Comparison of ENCODE assay signal across 1 cellular context in the genomic region with DNA sequence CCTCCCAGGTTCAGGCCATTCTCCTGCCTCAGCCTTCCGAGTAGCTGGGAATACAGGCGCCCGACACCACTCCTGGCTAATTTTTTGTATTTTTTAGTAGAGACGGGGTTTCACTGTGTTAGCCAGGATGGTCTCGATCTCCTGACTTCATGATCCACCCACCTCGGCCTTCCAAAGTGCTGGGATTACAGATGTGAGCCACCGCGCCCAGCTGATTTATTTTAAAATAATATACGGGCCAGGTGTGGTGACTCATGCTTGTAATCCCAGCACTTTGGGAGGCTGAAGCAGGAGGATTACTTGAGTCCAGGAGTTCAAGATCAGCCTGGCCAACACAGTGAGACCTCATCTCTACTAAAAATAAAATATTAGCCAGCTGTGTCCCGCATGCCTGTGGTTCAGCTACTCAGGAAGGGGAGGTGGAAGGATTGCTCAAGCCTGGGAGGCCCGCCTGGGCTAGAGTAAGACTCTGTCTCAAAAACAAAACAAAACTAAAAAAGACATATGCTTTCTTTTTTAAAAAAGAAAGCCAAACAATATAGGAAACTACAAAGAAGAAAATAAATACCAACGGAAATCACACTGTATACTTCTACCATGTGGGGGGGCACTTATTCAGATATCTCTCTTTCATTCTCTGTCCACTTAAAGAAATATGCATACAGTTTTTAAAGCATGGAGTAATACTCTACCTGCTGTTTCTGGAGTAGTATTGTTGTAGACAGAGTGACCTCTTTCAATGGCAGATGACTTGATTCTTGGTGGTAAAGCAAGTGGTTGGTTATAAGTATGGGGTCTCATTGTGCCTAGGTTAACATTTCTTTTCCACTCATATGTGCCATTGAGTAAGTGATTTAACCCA.
A peak's percentile ranks its signal among the peaks of the same experiment; 100 is the strongest.
TF ChIP-seq lines count a peak whose summit lies in the region.

No MANE protein-coding gene starts in this region.

TF ChIP-seq in HepG2, 621 proteins besides CTCF, POLR2A, EP300 and RAD21 (continued from another document and continues in another):
- TF ChIP-seq, protein P1, sequence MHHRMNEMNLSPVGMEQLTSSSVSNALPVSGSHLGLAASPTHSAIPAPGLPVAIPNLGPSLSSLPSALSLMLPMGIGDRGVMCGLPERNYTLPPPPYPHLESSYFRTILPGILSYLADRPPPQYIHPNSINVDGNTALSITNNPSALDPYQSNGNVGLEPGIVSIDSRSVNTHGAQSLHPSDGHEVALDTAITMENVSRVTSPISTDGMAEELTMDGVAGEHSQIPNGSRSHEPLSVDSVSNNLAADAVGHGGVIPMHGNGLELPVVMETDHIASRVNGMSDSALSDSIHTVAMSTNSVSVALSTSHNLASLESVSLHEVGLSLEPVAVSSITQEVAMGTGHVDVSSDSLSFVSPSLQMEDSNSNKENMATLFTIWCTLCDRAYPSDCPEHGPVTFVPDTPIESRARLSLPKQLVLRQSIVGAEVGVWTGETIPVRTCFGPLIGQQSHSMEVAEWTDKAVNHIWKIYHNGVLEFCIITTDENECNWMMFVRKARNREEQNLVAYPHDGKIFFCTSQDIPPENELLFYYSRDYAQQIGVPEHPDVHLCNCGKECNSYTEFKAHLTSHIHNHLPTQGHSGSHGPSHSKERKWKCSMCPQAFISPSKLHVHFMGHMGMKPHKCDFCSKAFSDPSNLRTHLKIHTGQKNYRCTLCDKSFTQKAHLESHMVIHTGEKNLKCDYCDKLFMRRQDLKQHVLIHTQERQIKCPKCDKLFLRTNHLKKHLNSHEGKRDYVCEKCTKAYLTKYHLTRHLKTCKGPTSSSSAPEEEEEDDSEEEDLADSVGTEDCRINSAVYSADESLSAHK (CRISPR knock-in tag; IDR thresholded peaks at IDR 0.05; ENCODE audit: borderline replicate concordance) = no peak
- TF ChIP-seq HOXA5 (CRISPR knock-in tag; IDR thresholded peaks at IDR 0.05) = peak; percentile 77; the same call in 1 of the 2 replicates
- peak; percentile 86; the same call in 1 of the 2 replicates for TF ChIP-seq NAIF1 (CRISPR knock-in tag; IDR thresholded peaks at IDR 0.05; ENCODE audit: borderline replicate concordance)
- TF ChIP-seq, protein P2, sequence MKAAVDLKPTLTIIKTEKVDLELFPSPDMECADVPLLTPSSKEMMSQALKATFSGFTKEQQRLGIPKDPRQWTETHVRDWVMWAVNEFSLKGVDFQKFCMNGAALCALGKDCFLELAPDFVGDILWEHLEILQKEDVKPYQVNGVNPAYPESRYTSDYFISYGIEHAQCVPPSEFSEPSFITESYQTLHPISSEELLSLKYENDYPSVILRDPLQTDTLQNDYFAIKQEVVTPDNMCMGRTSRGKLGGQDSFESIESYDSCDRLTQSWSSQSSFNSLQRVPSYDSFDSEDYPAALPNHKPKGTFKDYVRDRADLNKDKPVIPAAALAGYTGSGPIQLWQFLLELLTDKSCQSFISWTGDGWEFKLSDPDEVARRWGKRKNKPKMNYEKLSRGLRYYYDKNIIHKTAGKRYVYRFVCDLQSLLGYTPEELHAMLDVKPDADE (CRISPR knock-in tag; IDR thresholded peaks at IDR 0.05) = no peak
- peak; percentile 78; the same call in 1 of the 2 replicates for TF ChIP-seq SNAI1 (CRISPR knock-in tag; IDR thresholded peaks at IDR 0.05; ENCODE audit: borderline replicate concordance)
- TF ChIP-seq NCOA1 (CRISPR knock-in tag; IDR thresholded peaks at IDR 0.05) = 0 out of 2 replicates have a peak, but pooled peaks have one; percentile 11
- peak; percentile 87; the same call in 1 of the 2 replicates for TF ChIP-seq ZNF614 (CRISPR knock-in tag; IDR thresholded peaks at IDR 0.05; ENCODE audit: borderline replicate concordance)
- TF ChIP-seq ZNF337 (CRISPR knock-in tag; IDR thresholded peaks at IDR 0.05; ENCODE audit: borderline replicate concordance, low read depth) = no peak
- no peak for TF ChIP-seq TBL1XR1 (IDR thresholded peaks at IDR 0.05; ENCODE audit: borderline replicate concordance, low read length, partially characterized antibody)
- TF ChIP-seq NR2F2 (IDR thresholded peaks at IDR 0.05; ENCODE audit: borderline replicate concordance, low read depth) = no peak
- TF ChIP-seq, protein P3, sequence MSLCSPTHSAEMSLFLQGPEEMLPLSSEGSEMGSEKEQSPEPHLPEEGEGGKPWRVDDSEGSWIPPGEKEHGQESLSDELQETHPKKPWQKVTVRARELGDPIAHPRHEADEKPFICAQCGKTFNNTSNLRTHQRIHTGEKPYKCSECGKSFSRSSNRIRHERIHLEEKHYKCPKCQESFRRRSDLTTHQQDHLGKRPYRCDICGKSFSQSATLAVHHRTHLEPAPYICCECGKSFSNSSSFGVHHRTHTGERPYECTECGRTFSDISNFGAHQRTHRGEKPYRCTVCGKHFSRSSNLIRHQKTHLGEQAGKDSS (CRISPR knock-in tag; IDR thresholded peaks at IDR 0.05; ENCODE audit: borderline replicate concordance, low read depth) = peak; percentile 43; the same call in 1 of the 2 replicates
- TF ChIP-seq, protein P4, sequence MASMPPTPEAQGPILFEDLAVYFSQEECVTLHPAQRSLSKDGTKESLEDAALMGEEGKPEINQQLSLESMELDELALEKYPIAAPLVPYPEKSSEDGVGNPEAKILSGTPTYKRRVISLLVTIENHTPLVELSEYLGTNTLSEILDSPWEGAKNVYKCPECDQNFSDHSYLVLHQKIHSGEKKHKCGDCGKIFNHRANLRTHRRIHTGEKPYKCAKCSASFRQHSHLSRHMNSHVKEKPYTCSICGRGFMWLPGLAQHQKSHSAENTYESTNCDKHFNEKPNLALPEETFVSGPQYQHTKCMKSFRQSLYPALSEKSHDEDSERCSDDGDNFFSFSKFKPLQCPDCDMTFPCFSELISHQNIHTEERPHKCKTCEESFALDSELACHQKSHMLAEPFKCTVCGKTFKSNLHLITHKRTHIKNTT (CRISPR knock-in tag; IDR thresholded peaks at IDR 0.05) = no peak; the same call in 1 of the 2 replicates
- no peak for TF ChIP-seq PAX8 (CRISPR knock-in tag; IDR thresholded peaks at IDR 0.05; ENCODE audit: borderline replicate concordance)
- TF ChIP-seq ZNF20 (CRISPR knock-in tag; IDR thresholded peaks at IDR 0.05) = peak; percentile 83; the same call in 1 of the 2 replicates
- no peak for TF ChIP-seq NFRKB (IDR thresholded peaks at IDR 0.05)
- TF ChIP-seq, protein P5, sequence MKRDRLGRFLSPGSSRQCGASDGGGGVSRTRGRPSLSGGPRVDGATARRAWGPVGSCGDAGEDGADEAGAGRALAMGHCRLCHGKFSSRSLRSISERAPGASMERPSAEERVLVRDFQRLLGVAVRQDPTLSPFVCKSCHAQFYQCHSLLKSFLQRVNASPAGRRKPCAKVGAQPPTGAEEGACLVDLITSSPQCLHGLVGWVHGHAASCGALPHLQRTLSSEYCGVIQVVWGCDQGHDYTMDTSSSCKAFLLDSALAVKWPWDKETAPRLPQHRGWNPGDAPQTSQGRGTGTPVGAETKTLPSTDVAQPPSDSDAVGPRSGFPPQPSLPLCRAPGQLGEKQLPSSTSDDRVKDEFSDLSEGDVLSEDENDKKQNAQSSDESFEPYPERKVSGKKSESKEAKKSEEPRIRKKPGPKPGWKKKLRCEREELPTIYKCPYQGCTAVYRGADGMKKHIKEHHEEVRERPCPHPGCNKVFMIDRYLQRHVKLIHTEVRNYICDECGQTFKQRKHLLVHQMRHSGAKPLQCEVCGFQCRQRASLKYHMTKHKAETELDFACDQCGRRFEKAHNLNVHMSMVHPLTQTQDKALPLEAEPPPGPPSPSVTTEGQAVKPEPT (CRISPR knock-in tag; IDR thresholded peaks at IDR 0.05; ENCODE audit: low read depth) = no peak; the same call in 1 of the 2 replicates
- peak; percentile 99 for TF ChIP-seq RCOR2 (CRISPR knock-in tag; IDR thresholded peaks at IDR 0.05)
- TF ChIP-seq ZNF850 (CRISPR knock-in tag; conservative IDR thresholded peaks at IDR 0.05) = no peak
- TF ChIP-seq SP1 (IDR thresholded peaks at IDR 0.05) = no peak
- TF ChIP-seq SP1 (CRISPR knock-in tag; IDR thresholded peaks at IDR 0.05) = no peak; the same call in 1 of the 2 replicates
- no peak for TF ChIP-seq ZBTB3 (CRISPR knock-in tag; IDR thresholded peaks at IDR 0.05; ENCODE audit: borderline replicate concordance, low read depth)
- peak; percentile 86 for TF ChIP-seq HNF4A (CRISPR knock-in tag; IDR thresholded peaks at IDR 0.05)
- peak; percentile 80; the same call in 1 of the 2 replicates for TF ChIP-seq SNAPC2 (CRISPR knock-in tag; IDR thresholded peaks at IDR 0.05)
- TF ChIP-seq ZNF44 (CRISPR knock-in tag; IDR thresholded peaks at IDR 0.05) = no peak; the same call in 1 of the 2 replicates
- no peak for TF ChIP-seq ZNF737 (CRISPR knock-in tag; IDR thresholded peaks at IDR 0.05; ENCODE audit: borderline replicate concordance)
- no peak for TF ChIP-seq ZNF446 (CRISPR knock-in tag; IDR thresholded peaks at IDR 0.05)
- TF ChIP-seq, protein P6, sequence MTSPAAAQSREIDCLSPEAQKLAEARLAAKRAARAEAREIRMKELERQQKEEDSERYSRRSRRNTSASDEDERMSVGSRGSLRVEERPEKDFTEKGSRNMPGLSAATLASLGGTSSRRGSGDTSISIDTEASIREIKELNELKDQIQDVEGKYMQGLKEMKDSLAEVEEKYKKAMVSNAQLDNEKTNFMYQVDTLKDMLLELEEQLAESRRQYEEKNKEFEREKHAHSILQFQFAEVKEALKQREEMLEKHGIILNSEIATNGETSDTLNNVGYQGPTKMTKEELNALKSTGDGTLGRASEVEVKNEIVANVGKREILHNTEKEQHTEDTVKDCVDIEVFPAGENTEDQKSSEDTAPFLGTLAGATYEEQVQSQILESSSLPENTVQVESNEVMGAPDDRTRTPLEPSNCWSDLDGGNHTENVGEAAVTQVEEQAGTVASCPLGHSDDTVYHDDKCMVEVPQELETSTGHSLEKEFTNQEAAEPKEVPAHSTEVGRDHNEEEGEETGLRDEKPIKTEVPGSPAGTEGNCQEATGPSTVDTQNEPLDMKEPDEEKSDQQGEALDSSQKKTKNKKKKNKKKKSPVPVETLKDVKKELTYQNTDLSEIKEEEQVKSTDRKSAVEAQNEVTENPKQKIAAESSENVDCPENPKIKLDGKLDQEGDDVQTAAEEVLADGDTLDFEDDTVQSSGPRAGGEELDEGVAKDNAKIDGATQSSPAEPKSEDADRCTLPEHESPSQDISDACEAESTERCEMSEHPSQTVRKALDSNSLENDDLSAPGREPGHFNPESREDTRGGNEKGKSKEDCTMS (CRISPR knock-in tag; conservative IDR thresholded peaks at IDR 0.05) = no peak
- TF ChIP-seq REL (CRISPR knock-in tag; conservative IDR thresholded peaks at IDR 0.05) = no peak
- TF ChIP-seq PPARG (CRISPR knock-in tag; conservative IDR thresholded peaks at IDR 0.05) = no peak; the same call in 1 of the 2 replicates
- no peak for TF ChIP-seq ZNF746 (CRISPR knock-in tag; IDR thresholded peaks at IDR 0.05)
- TF ChIP-seq, protein P7, sequence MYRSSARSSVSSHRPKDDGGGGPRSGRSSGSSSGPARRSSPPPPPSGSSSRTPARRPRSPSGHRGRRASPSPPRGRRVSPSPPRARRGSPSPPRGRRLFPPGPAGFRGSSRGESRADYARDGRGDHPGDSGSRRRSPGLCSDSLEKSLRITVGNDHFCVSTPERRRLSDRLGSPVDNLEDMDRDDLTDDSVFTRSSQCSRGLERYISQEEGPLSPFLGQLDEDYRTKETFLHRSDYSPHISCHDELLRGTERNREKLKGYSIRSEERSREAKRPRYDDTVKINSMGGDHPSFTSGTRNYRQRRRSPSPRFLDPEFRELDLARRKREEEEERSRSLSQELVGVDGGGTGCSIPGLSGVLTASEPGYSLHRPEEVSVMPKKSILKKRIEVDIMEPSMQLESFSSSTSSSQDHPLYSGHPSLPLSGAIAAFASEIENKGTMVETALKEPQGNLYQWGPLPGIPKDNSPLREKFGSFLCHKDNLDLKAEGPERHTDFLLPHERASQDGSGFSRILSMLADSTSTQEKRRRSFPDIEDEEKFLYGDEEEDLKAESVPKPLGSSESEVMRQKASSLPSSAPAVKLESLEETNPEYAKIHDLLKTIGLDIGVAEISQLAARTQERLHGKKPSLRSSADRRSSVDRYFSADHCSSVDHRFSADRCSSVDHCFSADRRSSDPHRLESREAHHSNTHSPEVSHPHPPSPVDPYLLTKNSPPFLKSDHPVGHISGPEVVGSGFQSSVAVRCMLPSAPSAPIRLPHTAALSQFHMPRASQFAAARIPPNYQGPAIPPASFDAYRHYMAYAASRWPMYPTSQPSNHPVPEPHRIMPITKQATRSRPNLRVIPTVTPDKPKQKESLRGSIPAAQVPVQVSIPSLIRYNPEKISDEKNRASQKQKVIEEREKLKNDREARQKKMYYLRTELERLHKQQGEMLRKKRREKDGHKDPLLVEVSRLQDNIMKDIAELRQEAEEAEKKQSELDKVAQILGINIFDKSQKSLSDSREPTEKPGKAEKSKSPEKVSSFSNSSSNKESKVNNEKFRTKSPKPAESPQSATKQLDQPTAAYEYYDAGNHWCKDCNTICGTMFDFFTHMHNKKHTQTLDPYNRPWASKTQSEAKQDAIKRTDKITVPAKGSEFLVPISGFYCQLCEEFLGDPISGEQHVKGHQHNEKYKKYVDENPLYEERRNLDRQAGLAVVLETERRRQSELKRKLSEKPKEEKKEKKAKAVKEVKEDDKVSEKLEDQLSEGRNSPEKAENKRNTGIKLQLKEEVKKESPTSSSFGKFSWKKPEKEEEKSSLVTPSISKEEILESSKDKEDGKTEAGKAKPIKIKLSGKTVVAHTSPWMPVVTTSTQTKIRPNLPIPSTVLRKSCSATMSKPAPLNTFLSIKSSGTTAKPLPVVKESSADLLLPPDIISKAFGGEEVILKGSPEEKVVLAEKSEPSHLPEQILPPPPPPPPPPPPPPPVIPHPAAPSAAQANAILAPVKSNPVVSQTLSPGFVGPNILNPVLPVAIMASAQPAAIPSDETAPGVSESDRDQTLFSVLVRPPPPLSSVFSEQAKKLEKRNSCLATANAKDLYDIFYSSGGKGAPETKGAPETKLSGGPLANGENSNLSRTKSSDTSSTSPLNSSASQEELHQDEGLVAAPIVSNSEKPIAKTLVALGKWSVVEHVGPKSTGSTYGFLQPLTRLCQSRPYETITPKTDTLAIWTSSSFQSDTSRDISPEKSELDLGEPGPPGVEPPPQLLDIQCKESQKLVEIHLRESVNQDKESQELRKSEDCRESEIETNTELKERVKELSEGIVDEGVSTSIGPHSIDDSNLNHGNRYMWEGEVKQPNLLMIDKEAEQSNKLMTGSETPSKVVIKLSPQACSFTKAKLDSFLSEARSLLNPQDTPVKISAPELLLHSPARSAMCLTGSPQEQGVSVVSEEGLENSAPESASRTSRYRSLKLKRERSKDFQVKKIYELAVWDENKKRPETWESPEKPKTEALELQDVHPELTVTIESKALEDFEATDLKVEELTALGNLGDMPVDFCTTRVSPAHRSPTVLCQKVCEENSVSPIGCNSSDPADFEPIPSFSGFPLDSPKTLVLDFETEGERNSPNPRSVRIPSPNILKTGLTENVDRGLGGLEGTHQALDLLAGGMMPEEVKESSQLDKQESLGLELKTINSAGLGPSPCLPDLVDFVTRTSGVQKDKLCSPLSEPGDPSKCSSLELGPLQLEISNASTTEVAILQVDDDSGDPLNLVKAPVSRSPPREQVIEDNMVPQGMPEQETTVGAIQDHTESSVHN (CRISPR knock-in tag; IDR thresholded peaks at IDR 0.05) = no peak
- no peak for TF ChIP-seq ZNF672 (CRISPR knock-in tag; IDR thresholded peaks at IDR 0.05)
- TF ChIP-seq MIXL1 (CRISPR knock-in tag; IDR thresholded peaks at IDR 0.05) = peak; percentile 16; the same call in 1 of the 2 replicates
- TF ChIP-seq, protein P8, sequence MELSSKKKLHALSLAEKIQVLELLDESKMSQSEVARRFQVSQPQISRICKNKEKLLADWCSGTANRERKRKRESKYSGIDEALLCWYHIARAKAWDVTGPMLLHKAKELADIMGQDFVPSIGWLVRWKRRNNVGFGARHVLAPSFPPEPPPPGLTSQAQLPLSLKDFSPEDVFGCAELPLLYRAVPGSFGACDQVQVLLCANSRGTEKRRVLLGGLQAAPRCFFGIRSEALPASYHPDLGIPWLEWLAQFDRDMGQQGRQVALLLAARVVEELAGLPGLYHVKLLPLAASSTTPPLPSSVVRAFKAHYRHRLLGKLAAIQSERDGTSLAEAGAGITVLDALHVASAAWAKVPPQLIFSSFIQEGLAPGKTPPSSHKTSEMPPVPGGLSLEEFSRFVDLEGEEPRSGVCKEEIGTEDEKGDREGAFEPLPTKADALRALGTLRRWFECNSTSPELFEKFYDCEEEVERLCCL (CRISPR knock-in tag; IDR thresholded peaks at IDR 0.05; ENCODE audit: borderline replicate concordance) = no peak; the same call in 1 of the 2 replicates
- TF ChIP-seq BORCS8-MEF2B (CRISPR knock-in tag; IDR thresholded peaks at IDR 0.05) = no peak
- no peak for TF ChIP-seq ZNF263 (CRISPR knock-in tag; IDR thresholded peaks at IDR 0.05)
